Comparison of ENCODE assay signal across 7 cellular contexts in the genomic region with DNA sequence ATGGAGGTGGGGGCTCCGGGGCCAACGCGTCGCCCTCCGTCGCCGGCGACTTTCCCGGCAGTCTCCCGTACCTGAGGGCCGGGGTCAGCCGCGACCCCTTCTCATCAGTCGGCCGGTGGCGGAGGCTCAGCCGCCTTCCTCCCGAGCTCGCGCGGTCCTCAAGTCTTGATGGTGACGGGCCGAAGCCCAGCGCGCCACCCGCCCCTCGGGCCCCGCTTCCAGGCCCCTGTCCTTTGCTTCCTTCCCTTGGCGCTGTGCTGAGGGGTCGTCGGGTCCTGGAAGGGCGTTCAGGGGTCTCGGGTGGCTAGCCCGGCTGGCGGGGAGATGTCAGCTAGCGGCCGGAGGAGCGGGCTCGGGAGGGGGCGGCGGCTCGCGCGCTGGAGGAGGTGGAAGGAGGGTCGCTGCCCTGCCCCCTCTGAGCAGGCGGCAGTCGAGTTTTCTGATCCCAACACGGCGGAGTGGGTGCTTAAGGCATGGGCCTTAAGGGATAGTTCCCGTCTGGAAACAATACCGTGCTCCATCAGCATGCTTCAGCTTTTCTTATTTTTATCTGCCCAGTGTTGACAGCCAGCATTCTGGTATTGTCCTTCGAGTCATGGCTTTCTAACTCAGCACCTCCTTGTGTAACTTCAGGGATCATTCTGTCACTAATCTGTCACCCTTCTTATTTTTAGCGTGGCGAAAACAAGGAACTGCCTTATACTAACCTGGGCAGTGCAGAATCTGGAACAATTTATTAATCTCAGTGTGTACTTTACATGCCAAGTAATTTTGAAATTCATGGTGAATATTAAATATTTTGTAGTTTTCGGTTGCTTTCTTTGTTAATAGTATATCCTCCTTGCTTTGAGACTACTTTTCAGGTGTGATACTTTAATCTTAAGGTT. TPM values are rescaled to one million over a fixed set of nuclear protein-coding genes. Genes with fewer than 3 reads are reported as not detected.
DNase-seq lines count a peak whose midpoint lies in the region; ATAC-seq and TF ChIP-seq lines count a peak whose summit lies in the region.

No MANE protein-coding gene starts in this region.

- no TSS peak for BruUV-seq in PC-9 (replicated peaks; lab: Mats Ljungman, UMichigan)

- ATAC-seq in HG03354 (IDR thresholded peaks at IDR 0.05; ENCODE audit: poor library complexity, severe bottlenecking, unreplicated experiment): peak; percentile 11
- ATAC-seq in omental fat pad (ENCODE audit: low FRiP score): peak; percentile 7

- peaks cover 5% of the 10 kb centered on the region for H3K36me3 Mint-ChIP-seq in activated naive CD4-positive, alpha-beta T cell treated with anti-CD3 and anti-CD28 coated beads, Interleukin-2, amount 50 U/mL, for 24 hours

- no peaks in the 10 kb centered on the region for H4K20me1 ChIP-seq in PC-9 (ENCODE audit: insufficient read depth)

- intact Hi-C loops in PC-9 (cut with micrococcal nuclease; ENCODE audit: unreplicated experiment): loop anchor here (2.0 to 5.0 kb wide), 3 partner anchors 133 to 528 kb away; no protein-coding TSS in a partner anchor

- H3K27me3 Mint-ChIP-seq in activated naive CD4-positive, alpha-beta T cell treated with anti-CD3 and anti-CD28 coated beads, Interleukin-2, amount 50 U/mL, for 24 hours: no peaks in the 10 kb centered on the region

- H3K36me3 ChIP-seq in PC-9 (ENCODE audit: low read depth): no peaks in the 10 kb centered on the region

- H3F3A ChIP-seq in PC-9 (ENCODE audit: insufficient read depth, low read depth): no peaks in the 10 kb centered on the region

- peak overlapping the region; percentile 30; the same call in 1 of the 2 replicates for H3K27ac ChIP-seq in PC-9

- H3K4me2 ChIP-seq in PC-9: peak overlapping the region; percentile 97

- no peaks in the 10 kb centered on the region for H3K27me3 ChIP-seq in PC-9 (ENCODE audit: insufficient read depth, low read depth)

- H3K79me2 ChIP-seq in PC-9 (ENCODE audit: low read depth): peaks cover 66% of the 10 kb centered on the region

- DNase-seq in GM13976 (ENCODE audit: low spot score) (peak; percentile 32), PC-9 (peak; percentile 33 to 47), germinal center (ENCODE audit: low spot score) (peak; percentile 38), omental fat pad (ENCODE audit: low spot score) (no peak), NCI-H774 (lab: John Stamatoyannopoulos, UW) (no peak)

- H3K4me1 ChIP-seq in PC-9 (replicated peaks; ENCODE audit: insufficient read depth): peaks cover 31% of the 10 kb centered on the region

- peaks cover 74% of the 10 kb centered on the region for H3K4me1 Mint-ChIP-seq in activated naive CD4-positive, alpha-beta T cell treated with anti-CD3 and anti-CD28 coated beads, Interleukin-2, amount 50 U/mL, for 24 hours

- peak overlapping the region; percentile 92 for H3K27ac Mint-ChIP-seq in activated naive CD4-positive, alpha-beta T cell treated with anti-CD3 and anti-CD28 coated beads, Interleukin-2, amount 50 U/mL, for 24 hours

- POLR2A ChIA-PET in PC-9 (lab: Charles Lee; ENCODE audit: unreplicated experiment): interaction anchor here (0.6 kb wide), 1 partner anchor 254 kb away, joined by 6 read pairs; no protein-coding TSS in a partner anchor

- peak overlapping the region; percentile 92 for H3K4me3 Mint-ChIP-seq in activated naive CD4-positive, alpha-beta T cell treated with anti-CD3 and anti-CD28 coated beads, Interleukin-2, amount 50 U/mL, for 24 hours

- no peaks in the 10 kb centered on the region for H3K9me2 ChIP-seq in PC-9 (ENCODE audit: insufficient read depth)

- TF ChIP-seq CTCF in GM13976 (IDR thresholded peaks at IDR 0.05; ENCODE audit: borderline replicate concordance, control extremely low read depth, extremely low read depth, insufficient read depth, missing control alignments) (no peak), PC-9 (conservative IDR thresholded peaks at IDR 0.05) (peak; percentile 14; the same call in 1 of the 2 replicates), omental fat pad (IDR thresholded peaks at IDR 0.05) (no peak)

- peak overlapping the region; percentile 96 for H2AFZ ChIP-seq in PC-9

- no peaks in the 10 kb centered on the region for H3K9me3 ChIP-seq in PC-9 (ENCODE audit: insufficient read depth, low read depth)

- no peaks in the 10 kb centered on the region for H3K9me3 Mint-ChIP-seq in activated naive CD4-positive, alpha-beta T cell treated with anti-CD3 and anti-CD28 coated beads, Interleukin-2, amount 50 U/mL, for 24 hours

- in situ Hi-C loops in GM13976 (cut with MboI; ENCODE audit: low sequenced_read_pairs, unreplicated experiment): loop anchor here (10.0 kb wide), 1 partner anchor 105 kb away; no protein-coding TSS in a partner anchor

- CTCF ChIA-PET in PC-9 (lab: Charles Lee): interaction anchor here (0.7 to 1.3 kb wide), 2 partner anchors 36 to 1003 kb away, joined by 3 to 7 read pairs; no protein-coding TSS in a partner anchor

- peak overlapping the region; percentile 96 for H3K4me3 ChIP-seq in PC-9

RNA-seq across cellular contexts. Expression of a gene that starts 0.7 kb away (rescaled TPM):
- total RNA-seq in PC-9 (2021) (36.4 and 52.0 TPM in 2 replicates), omental fat pad (10 to 100 TPM; 16.7 to 27.6 (median 19.2) TPM)

RNA-seq across cellular contexts. Expression of a gene that starts 1.1 kb away (rescaled TPM):
- total RNA-seq in PC-9 (2021): 19.5 and 29.1 TPM in 2 replicates
- total RNA-seq in omental fat pad: 10 to 100 TPM in 3 of 4 donors, 1 to 10 TPM in 1; 9.6 to 21.9 (median 14.5) TPM

Comparison
In these comparisons a context has a peak if more than half of its experiments do, and no peak if none do; other contexts are left out.
1. DNase-seq: peak in GM13976 (single experiment), PC-9 (2 of 2) and germinal center (single experiment); none in omental fat pad (single experiment) and NCI-H774 (single experiment).